Comparison of ENCODE assay signal across 17 cellular contexts in genomic region chr4:158754385-158755180, GRCh38.
"Had no signal": no experiment of that assay in that cellular context is flagged by ENCODE, and none has a peak within 500 bp of the region (broad histone marks: within the 10 kb centered on the region; RNA-seq: fewer than 3 reads in every experiment).

No MANE protein-coding gene starts in this region.

- H3K4me1 ChIP-seq: heart left ventricle, prostate gland, upper lobe of right lung had no signal

- H3K27me3 ChIP-seq: esophagus muscularis mucosa, heart left ventricle, neutrophil, right lobe of liver, upper lobe of right lung had no signal

- H3K9me3 ChIP-seq: esophagus muscularis mucosa, neutrophil, prostate gland, right lobe of liver, upper lobe of right lung had no signal

- H3K27ac ChIP-seq: esophagus muscularis mucosa, heart left ventricle, neutrophil, prostate gland, right lobe of liver, upper lobe of right lung had no signal

- H3K36me3 ChIP-seq: esophagus muscularis mucosa, heart left ventricle, neutrophil, prostate gland, right lobe of liver, upper lobe of right lung had no signal

- ATAC-seq: activated CD8-positive, alpha-beta memory T cell treated with anti-CD3 and anti-CD28 coated beads, Interleukin-2, amount 10 ng/mL, durations not matched to agents 7 days and 5 days; activated naive CD4-positive, alpha-beta T cell treated with anti-CD3 and anti-CD28 coated beads, Interleukin-2, amount 50 U/mL, for 72 hours; activated T-cell treated with anti-CD3 and anti-CD28 coated beads, Interleukin-2, amount 50 U/mL, for 4 hours; heart left ventricle; naive thymus-derived CD8-positive, alpha-beta T cell; right lobe of liver; upper lobe of right lung had no signal

- H3K4me3 ChIP-seq: esophagus muscularis mucosa, heart left ventricle, prostate gland, right lobe of liver, upper lobe of right lung had no signal

- DNase-seq: activated CD4-positive, alpha-beta T cell treated with anti-CD3 and anti-CD28 coated beads for 1 hour; activated CD4-positive, alpha-beta T cell treated with anti-CD3 and anti-CD28 coated beads, Interleukin-2, amount 50 U/mL, for 48 hours; activated CD8-positive, alpha-beta memory T cell treated with anti-CD3 and anti-CD28 coated beads, Interleukin-2, amount 10 ng/mL, durations not matched to agents 7 days and 5 days; activated effector memory CD4-positive, alpha-beta T cell treated with anti-CD3 and anti-CD28 coated beads, Interleukin-2, amount 50 U/mL, for 16 hours; activated T-cell treated with anti-CD3 and anti-CD28 coated beads, Interleukin-2, amount 50 U/mL, for 4 hours; anterior cingulate cortex; heart left ventricle; islet precursor cell; mammary epithelial cell; naive thymus-derived CD8-positive, alpha-beta T cell; right lobe of liver; stimulated activated CD4-positive, alpha-beta T cell treated with anti-CD3 and anti-CD28 coated beads, Interleukin-12 subunit alpha, Interleukin-12 subunit beta, amount 100 ng/mL, for 4 hours; upper lobe of right lung had no signal
